Comparison of ENCODE assay signal across 32 cellular contexts in genomic region chr14:25250516-25250915, GRCh38.
"Had no signal": no experiment of that assay in that cellular context is flagged by ENCODE, and none has a peak within 500 bp of the region (broad histone marks: within the 10 kb centered on the region; RNA-seq: fewer than 3 reads in every experiment).

No MANE protein-coding gene starts in this region.

- H3K4me3 Mint-ChIP-seq: activated CD4-positive, alpha-beta T cell treated with anti-CD3 and anti-CD28 coated beads, Interleukin-2, amount 10 ng/mL, durations not matched to agents 24 days and 14 days; activated CD8-positive, alpha-beta T cell treated with anti-CD3 and anti-CD28 coated beads for 36 hours; activated naive CD4-positive, alpha-beta T cell treated with anti-CD3 and anti-CD28 coated beads, Interleukin-2, amount 50 U/mL, for 24 hours; activated naive CD8-positive, alpha-beta T cell treated with anti-CD3 and anti-CD28 coated beads, Interleukin-2, amount 10 ng/mL, durations not matched to agents 7 days and 5 days; activated T-cell treated with anti-CD3 and anti-CD28 coated beads, Interleukin-2, amount 50 U/mL, for 72 hours; activated T-helper 17 cell treated with anti-CD3 and anti-CD28 coated beads, Interleukin-2, amount 50 U/mL, for 72 hours; central memory CD8-positive, alpha-beta T cell had no signal

- H3K36me3 Mint-ChIP-seq: activated naive CD4-positive, alpha-beta T cell treated with anti-CD3 and anti-CD28 coated beads, Interleukin-2, amount 50 U/mL, for 24 hours; activated naive CD8-positive, alpha-beta T cell treated with anti-CD3 and anti-CD28 coated beads, Interleukin-2, amount 10 ng/mL, durations not matched to agents 7 days and 5 days had no signal

- H3K27me3 Mint-ChIP-seq: activated CD4-positive, alpha-beta T cell treated with anti-CD3 and anti-CD28 coated beads, Interleukin-2, amount 10 ng/mL, durations not matched to agents 24 days and 14 days; activated naive CD8-positive, alpha-beta T cell treated with anti-CD3 and anti-CD28 coated beads, Interleukin-2, amount 10 ng/mL, durations not matched to agents 7 days and 5 days; activated T-helper 17 cell treated with anti-CD3 and anti-CD28 coated beads, Interleukin-2, amount 50 U/mL, for 72 hours had no signal

- H3K4me1 ChIP-seq: ascending aorta, SJCRH30 had no signal

- H3K4me3 ChIP-seq: ascending aorta, cardiac muscle cell, MG63, SJCRH30, SK-N-MC had no signal

- H3K36me3 ChIP-seq: ascending aorta, cardiac muscle cell, MG63, SJCRH30, WERI-Rb-1 had no signal

- H3K27ac ChIP-seq: ascending aorta, cardiac muscle cell, SJCRH30, SK-N-MC, WERI-Rb-1 had no signal

- H3K9me3 ChIP-seq: ascending aorta, MG63, SJCRH30 had no signal

- DNase-seq: activated CD4-positive, alpha-beta T cell treated with anti-CD3 and anti-CD28 coated beads for 1 hour; activated CD4-positive, alpha-beta T cell treated with anti-CD3 and anti-CD28 coated beads, Interleukin-2, amount 10 ng/mL, durations not matched to agents 24 days and 14 days; activated CD4-positive, alpha-beta T cell treated with anti-CD3 and anti-CD28 coated beads, Interleukin-2, amount 50 U/mL, for 4 hours; activated CD4-positive, CD25-positive, alpha-beta regulatory T cell; activated CD8-positive, alpha-beta T cell treated with anti-CD3 and anti-CD28 coated beads for 36 hours; activated gamma-delta T cell; activated naive CD4-positive, alpha-beta T cell treated with Interleukin-2 at 50 U/mL for 16 hours; activated naive CD8-positive, alpha-beta T cell treated with anti-CD3 and anti-CD28 coated beads, Interleukin-2, amount 10 ng/mL, durations not matched to agents 7 days and 5 days; activated T-cell treated with anti-CD3 and anti-CD28 coated beads, Interleukin-2, amount 50 U/mL, for 1 hour; activated T-cell treated with anti-CD3 and anti-CD28 coated beads, Interleukin-2, amount 50 U/mL, for 72 hours; amygdala; Kasumi-1; KG1; MG63; NCI-H1048; NCI-H146; NCI-H187; NCI-H2029 treated with DMSO at 0.1 percent for 48 hours; NCI-H2171; NCI-H510A; NCI-H526; NCI-H774; SHP77; SJCRH30; T1000; WERI-Rb-1 had no signal

- H3K9me3 Mint-ChIP-seq: activated CD4-positive, alpha-beta T cell treated with anti-CD3 and anti-CD28 coated beads, Interleukin-2, amount 10 ng/mL, durations not matched to agents 24 days and 14 days; activated CD8-positive, alpha-beta T cell treated with anti-CD3 and anti-CD28 coated beads for 36 hours; activated T-cell treated with anti-CD3 and anti-CD28 coated beads, Interleukin-2, amount 50 U/mL, for 72 hours; central memory CD8-positive, alpha-beta T cell had no signal

- H3K27ac Mint-ChIP-seq: activated CD4-positive, alpha-beta T cell treated with anti-CD3 and anti-CD28 coated beads, Interleukin-2, amount 10 ng/mL, durations not matched to agents 24 days and 14 days; activated CD8-positive, alpha-beta T cell treated with anti-CD3 and anti-CD28 coated beads for 36 hours; activated naive CD4-positive, alpha-beta T cell treated with anti-CD3 and anti-CD28 coated beads, Interleukin-2, amount 50 U/mL, for 24 hours; activated naive CD8-positive, alpha-beta T cell treated with anti-CD3 and anti-CD28 coated beads, Interleukin-2, amount 10 ng/mL, durations not matched to agents 7 days and 5 days; activated T-cell treated with anti-CD3 and anti-CD28 coated beads, Interleukin-2, amount 50 U/mL, for 72 hours; activated T-helper 17 cell treated with anti-CD3 and anti-CD28 coated beads, Interleukin-2, amount 50 U/mL, for 72 hours had no signal

- H3K4me1 Mint-ChIP-seq: activated CD4-positive, alpha-beta T cell treated with anti-CD3 and anti-CD28 coated beads, Interleukin-2, amount 10 ng/mL, durations not matched to agents 24 days and 14 days; activated naive CD4-positive, alpha-beta T cell treated with anti-CD3 and anti-CD28 coated beads, Interleukin-2, amount 50 U/mL, for 24 hours; activated naive CD8-positive, alpha-beta T cell treated with anti-CD3 and anti-CD28 coated beads, Interleukin-2, amount 10 ng/mL, durations not matched to agents 7 days and 5 days; activated T-helper 17 cell treated with anti-CD3 and anti-CD28 coated beads, Interleukin-2, amount 50 U/mL, for 72 hours; central memory CD8-positive, alpha-beta T cell had no signal

- H3K27me3 ChIP-seq: ascending aorta, cardiac muscle cell, MG63 had no signal
